14 cellular contexts compared by ENCODE assay signal in genomic region chr7:39810710-39811109, GRCh38.
A peak's percentile ranks its signal among the peaks of the same experiment; 100 is the strongest.
DNase-seq lines count a peak whose midpoint lies in the region; ATAC-seq and TF ChIP-seq lines count a peak whose summit lies in the region.
"Had no signal": no experiment of that assay in that cellular context is flagged by ENCODE, and none has a peak within 500 bp of the region (broad histone marks: within the 10 kb centered on the region; RNA-seq: fewer than 3 reads in every experiment).

No MANE protein-coding gene starts in this region.

- DNase-seq in Caco-2 (no peak), NCI-H69 (lab: John Stamatoyannopoulos, UW) (peak; percentile 35), chondrocyte (ENCODE audit: low spot score) (no peak), osteoblast (ENCODE audit: insufficient read length, low spot score, missing footprints) (peak; percentile 64), Karpas-422 (no peak), H9 (no peak)
- DNase-seq: AML-193; CD8-positive, alpha-beta memory T cell; NCI-H187 treated with DMSO at 0.1 percent for 48 hours; T-cell had no signal

- H3K9me3 ChIP-seq in Caco-2 (no peaks in the 10 kb centered on the region), osteoblast (ENCODE audit: low read depth, low read length) (no peaks in the 10 kb centered on the region), Karpas-422 (ENCODE audit: low read length) (no peaks in the 10 kb centered on the region), H9 (ENCODE audit: control insufficient read depth, low read depth, low read length) (no peaks in the 10 kb centered on the region)
- H3K9me3 ChIP-seq: SJSA1 had no signal

- no peak overlapping the region for H2AFZ ChIP-seq in osteoblast (ENCODE audit: low read length)
- H2AFZ ChIP-seq in Karpas-422 (ENCODE audit: low read length) = no peak overlapping the region
- no peak overlapping the region for H2AFZ ChIP-seq in H9 (ENCODE audit: low read length)

- no peak overlapping the region for H4K91ac ChIP-seq in H9 (ENCODE audit: insufficient read length, low read depth, low read length)

- ATAC-seq in GM18868 (IDR thresholded peaks at IDR 0.05; ENCODE audit: unreplicated experiment) (no peak), GM18520 (IDR thresholded peaks at IDR 0.05; ENCODE audit: unreplicated experiment) (no peak)
- ATAC-seq: T-cell had no signal

- intact Hi-C loops in Caco-2 (cut with micrococcal nuclease; ENCODE audit: unreplicated experiment) = no loop called here

- no peak overlapping the region for H4K5ac ChIP-seq in H9 (ENCODE audit: insufficient read length, low read depth, low read length)

- no peak overlapping the region for H2BK20ac ChIP-seq in H9 (ENCODE audit: low read depth, low read length, poor library complexity, severe bottlenecking)

- H2BK15ac ChIP-seq in H9 (ENCODE audit: low read depth, low read length) = no peak overlapping the region

- no peak overlapping the region for H3K27ac Mint-ChIP-seq in Caco-2 (ENCODE audit: unreplicated experiment)
- H3K27ac Mint-ChIP-seq in chondrocyte (ENCODE audit: unreplicated experiment) = peak overlapping the region; percentile 22
- no peak overlapping the region for H3K27ac Mint-ChIP-seq in H9
- H3K27ac Mint-ChIP-seq: CD8-positive, alpha-beta memory T cell; T-cell had no signal

- H3K4me3 Mint-ChIP-seq in Caco-2 (ENCODE audit: unreplicated experiment) = peak overlapping the region; percentile 22
- no peak overlapping the region for H3K4me3 Mint-ChIP-seq in chondrocyte (ENCODE audit: unreplicated experiment)
- no peak overlapping the region for H3K4me3 Mint-ChIP-seq in H9
- H3K4me3 Mint-ChIP-seq: CD8-positive, alpha-beta memory T cell; T-cell had no signal

- BruUV-seq in Caco-2 (replicated peaks; lab: Mats Ljungman, UMichigan) = no TSS peak

- H3K4me1 ChIP-seq in Caco-2 (no peaks in the 10 kb centered on the region), osteoblast (ENCODE audit: insufficient read depth, low read length) (peaks cover 14% of the 10 kb centered on the region), Karpas-422 (ENCODE audit: low read length) (no peaks in the 10 kb centered on the region), H9 (ENCODE audit: insufficient read depth, low read length) (0 out of 2 replicates have a peak, but pooled peaks cover 2% of the 10 kb centered on the region)

- H3K4me3 ChIP-seq in Caco-2 (ENCODE audit: low read depth, low read length) (no peak overlapping the region), osteoblast (ENCODE audit: insufficient read depth, low read length) (peak overlapping the region; percentile 31), Karpas-422 (ENCODE audit: low read length) (no peak overlapping the region)
- H3K4me3 ChIP-seq: SJSA1 had no signal

- H2BK5ac ChIP-seq in H9 (ENCODE audit: insufficient read length, low read length) = no peak overlapping the region

- no peaks in the 10 kb centered on the region for H3K79me1 ChIP-seq in H9 (ENCODE audit: insufficient read depth, low read depth, low read length, poor library complexity, severe bottlenecking)

- H3K4me2 ChIP-seq in osteoblast (ENCODE audit: insufficient read depth, low read length) (peak overlapping the region; percentile 52), Karpas-422 (ENCODE audit: low read depth, low read length, poor library complexity, severe bottlenecking) (no peak overlapping the region), H9 (ENCODE audit: insufficient read depth, insufficient read length, low read length) (no peak overlapping the region)

- no peaks in the 10 kb centered on the region for H3K9me2 ChIP-seq in Karpas-422 (replicated peaks; ENCODE audit: insufficient read depth, low read length)

- H3K27ac ChIP-seq in osteoblast (ENCODE audit: low read depth, low read length) (no peak overlapping the region), Karpas-422 (ENCODE audit: low read length) (no peak overlapping the region), H9 (ENCODE audit: insufficient read length, low read depth, low read length) (no peak overlapping the region)
- H3K27ac ChIP-seq: RWPE1, SJSA1 had no signal

- H3K4ac ChIP-seq in H9 (ENCODE audit: low read depth, low read length) = no peak overlapping the region

- H2BK120ac ChIP-seq in H9 (ENCODE audit: low read depth, low read length, poor library complexity, severe bottlenecking) = no peak overlapping the region

- H3K23ac ChIP-seq in H9 (ENCODE audit: insufficient read length, low read depth, low read length) = no peak overlapping the region

- H3K27me3 Mint-ChIP-seq in Caco-2 (ENCODE audit: insufficient read depth, unreplicated experiment) (peaks cover 18% of the 10 kb centered on the region), chondrocyte (ENCODE audit: low read depth) (peaks cover 14% of the 10 kb centered on the region), H9 (ENCODE audit: low read depth) (peaks cover 5% of the 10 kb centered on the region; the same call in 1 of the 2 replicates)

- H3K18ac ChIP-seq in H9 (ENCODE audit: insufficient read length, low read depth, low read length) = no peak overlapping the region

- no peaks in the 10 kb centered on the region for H3K36me3 ChIP-seq in Caco-2 (ENCODE audit: control insufficient read depth, insufficient read depth, low read length)
- no peaks in the 10 kb centered on the region for H3K36me3 ChIP-seq in osteoblast (ENCODE audit: insufficient read depth, low read length)
- H3K36me3 ChIP-seq in Karpas-422 (ENCODE audit: insufficient read depth, low read length) = no peaks in the 10 kb centered on the region
- H3K36me3 ChIP-seq: SJSA1 had no signal

- H3K4me1 Mint-ChIP-seq in Caco-2 (ENCODE audit: low read depth, unreplicated experiment) (no peaks in the 10 kb centered on the region), chondrocyte (ENCODE audit: low read depth) (peaks cover 19% of the 10 kb centered on the region), H9 (peaks cover 6 to 7% of the 10 kb centered on the region in 2 experiments)
- H3K4me1 Mint-ChIP-seq: CD8-positive, alpha-beta memory T cell; T-cell had no signal

- CTCF ChIA-PET in Caco-2 (lab: Charles Lee) = interaction anchor here (0.5 to 1.1 kb wide), 3 partner anchors 22 to 299 kb away, joined by 3 to 4 read pairs (median 4); no protein-coding TSS in a partner anchor

- H4K8ac ChIP-seq in H9 (replicated peaks; ENCODE audit: insufficient read length, low read depth, low read length) = no peak overlapping the region

- H2AK5ac ChIP-seq in H9 (ENCODE audit: insufficient read length, low read length) = no peak overlapping the region

- H3K56ac ChIP-seq in H9 (ENCODE audit: insufficient read length, low read depth, low read length) = no peak overlapping the region

- no peak overlapping the region for H3K9ac ChIP-seq in Karpas-422 (ENCODE audit: low read length)
- no peak overlapping the region for H3K9ac ChIP-seq in H9 (ENCODE audit: extremely low read depth, insufficient read length, low read length)

- no peaks in the 10 kb centered on the region for H4K20me1 ChIP-seq in osteoblast (ENCODE audit: insufficient read depth, low read length)
- no peaks in the 10 kb centered on the region for H4K20me1 ChIP-seq in Karpas-422 (ENCODE audit: insufficient read depth, low read depth, low read length)
- H4K20me1 ChIP-seq in H9 (ENCODE audit: control insufficient read depth, insufficient read depth, insufficient read length) = no peaks in the 10 kb centered on the region

- H3K14ac ChIP-seq in H9 (ENCODE audit: insufficient read depth, low read length) = no peak overlapping the region

- TF ChIP-seq CTCF in Caco-2 (IDR thresholded peaks at IDR 0.05; ENCODE audit: insufficient read depth in 1 of 2, low read depth in 1 of 2, low read length in 1 of 2, severe bottlenecking in 1 of 2, unreplicated experiment in 1 of 2) (no peak), chondrocyte (IDR thresholded peaks at IDR 0.05) (no peak), osteoblast (IDR thresholded peaks at IDR 0.05; ENCODE audit: extremely low read depth, low read depth, low read length) (no peak), H9 (conservative IDR thresholded peaks at IDR 0.05) (no peak)

- no peaks in the 10 kb centered on the region for H3K23me2 ChIP-seq in H9 (ENCODE audit: insufficient read length, low read depth, low read length, poor library complexity, severe bottlenecking)

- no peak overlapping the region for H3T11ph ChIP-seq in H9 (ENCODE audit: low read length)

- H2BK12ac ChIP-seq in H9 (ENCODE audit: insufficient read length, low read depth, low read length) = no peak overlapping the region

- POLR2A ChIA-PET in Caco-2 (lab: Charles Lee) = no interaction called here

- H3K27me3 ChIP-seq in Caco-2 (replicated peaks; ENCODE audit: control insufficient read depth, insufficient read depth, low read length) = no peaks in the 10 kb centered on the region; the same call in 1 of the 2 replicates
- peaks cover 29% of the 10 kb centered on the region for H3K27me3 ChIP-seq in osteoblast (ENCODE audit: insufficient read depth, low read length)
- H3K27me3 ChIP-seq in Karpas-422 (ENCODE audit: low read length) = no peaks in the 10 kb centered on the region
- H3K27me3 ChIP-seq in H9 (ENCODE audit: insufficient read depth, low read length) = no peaks in the 10 kb centered on the region

- no peaks in the 10 kb centered on the region for H3K9me3 Mint-ChIP-seq in Caco-2 (ENCODE audit: unreplicated experiment)
- H3K9me3 Mint-ChIP-seq in chondrocyte (ENCODE audit: low read depth) = no peaks in the 10 kb centered on the region
- H3K9me3 Mint-ChIP-seq in H9 = peaks cover 2 to 6% of the 10 kb centered on the region in 2 experiments; a peak in 2 of 5 replicates
- H3K9me3 Mint-ChIP-seq: CD8-positive, alpha-beta memory T cell; T-cell had no signal

- H3K36me3 Mint-ChIP-seq in Caco-2 (ENCODE audit: insufficient read depth, unreplicated experiment) (no peaks in the 10 kb centered on the region), chondrocyte (ENCODE audit: low read depth) (no peaks in the 10 kb centered on the region), H9 (ENCODE audit: insufficient read depth in 1 of 3, low read depth in 3 of 3) (no peaks in the 10 kb centered on the region; a peak in 1 of 7 replicates)
- H3K36me3 Mint-ChIP-seq: CD8-positive, alpha-beta memory T cell; T-cell had no signal

- H3K79me2 ChIP-seq in osteoblast (ENCODE audit: insufficient read depth, low read length) = no peaks in the 10 kb centered on the region
- no peaks in the 10 kb centered on the region for H3K79me2 ChIP-seq in Karpas-422 (ENCODE audit: low read length)
- no peaks in the 10 kb centered on the region for H3K79me2 ChIP-seq in H9 (ENCODE audit: insufficient read depth, low read length)

- WGBS in H9 (ENCODE audit: extremely low coverage, insufficient read length, low lambda C conversion rate) = no CpG with 5 or more reads among the region's 4 CpGs

Comparison
In these comparisons a context has a peak if more than half of its experiments do, and no peak if none do; other contexts are left out.
1. DNase-seq: peak in NCI-H69 (single experiment) and osteoblast (single experiment); none in Caco-2 (0 of 2), chondrocyte (single experiment), Karpas-422 (single experiment) and H9 (single experiment).